ENCODE assay signal across 15 cellular contexts in the genomic region with DNA sequence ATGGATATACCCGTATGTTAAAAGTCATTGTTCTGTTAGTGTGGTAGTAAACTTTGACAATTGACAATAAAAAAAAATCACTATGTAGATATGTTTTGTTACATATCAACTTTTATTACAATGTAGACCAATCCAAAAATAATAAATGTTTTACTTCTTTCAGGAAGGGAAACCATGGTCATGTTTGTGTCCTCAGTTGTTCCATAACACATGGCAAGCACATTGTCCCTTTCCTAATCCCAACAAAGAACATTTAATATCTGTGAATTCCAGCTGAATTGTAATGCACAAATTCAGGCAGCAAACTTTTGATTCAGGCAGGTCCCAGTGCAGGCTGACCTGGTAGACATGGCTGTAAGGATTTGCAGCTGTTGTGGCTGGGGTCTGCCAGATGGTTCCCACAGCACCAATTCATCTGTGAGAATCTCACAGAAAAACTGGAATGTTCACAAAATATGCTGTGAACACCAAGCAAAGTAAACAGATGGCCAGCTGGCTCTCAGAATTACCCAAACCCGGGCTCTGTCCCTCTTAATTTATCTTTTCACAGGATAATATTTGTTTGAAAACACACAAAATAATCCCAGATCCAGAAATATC. TPM values are rescaled to one million over a fixed set of nuclear protein-coding genes. Genes with fewer than 3 reads are reported as not detected.
DNase-seq lines count a peak whose midpoint lies in the region; ATAC-seq and TF ChIP-seq lines count a peak whose summit lies in the region.
"Had no signal": no experiment of that assay in that cellular context is flagged by ENCODE, and none has a peak within 500 bp of the region (broad histone marks: within the 10 kb centered on the region; RNA-seq: fewer than 3 reads in every experiment).

No MANE protein-coding gene starts in this region.

- H3F3A ChIP-seq in smooth muscle cell (ENCODE audit: low read depth): no peaks in the 10 kb centered on the region

- H3K27me3 ChIP-seq in left ventricle myocardium inferior (ENCODE audit: low read depth) (no peaks in the 10 kb centered on the region), smooth muscle cell (ENCODE audit: low read depth) (no peaks in the 10 kb centered on the region)
- H3K27me3 ChIP-seq: tibial nerve had no signal

- H3K4me2 ChIP-seq in smooth muscle cell: no peak overlapping the region

- H3K9me3 Mint-ChIP-seq in T-cell (no peaks in the 10 kb centered on the region), immature natural killer cell (no peaks in the 10 kb centered on the region)

- H3K36me3 Mint-ChIP-seq in T-cell: peaks cover 4% of the 10 kb centered on the region
- H3K36me3 Mint-ChIP-seq in immature natural killer cell: no peaks in the 10 kb centered on the region

- H3K4me3 Mint-ChIP-seq in T-cell (peak overlapping the region; percentile 34 to 99 (median 50)), immature natural killer cell (peak overlapping the region in 4 of 5 donors; percentile 12 to 91 (median 52))

- H3K9ac ChIP-seq in smooth muscle cell (ENCODE audit: low read depth): no peak overlapping the region

- CTCF ChIA-PET in T-cell (lab: Charles Lee) (no interaction called here), GM10248 (lab: Yijun Ruan, JAX) (interaction anchor here (1.2 to 1.5 kb wide), 2 partner anchors 9 to 14 kb away, joined by 3 to 4 read pairs; no protein-coding TSS in a partner anchor)

- H3K4me3 ChIP-seq in left ventricle myocardium inferior: no peak overlapping the region
- H3K4me3 ChIP-seq in smooth muscle cell: no peak overlapping the region
- H3K4me3 ChIP-seq: prostate gland, tibial nerve had no signal

- TF ChIP-seq CTCF in left ventricle myocardium inferior (IDR thresholded peaks at IDR 0.05; ENCODE audit: borderline replicate concordance) (no peak), smooth muscle cell (IDR thresholded peaks at IDR 0.05; ENCODE audit: borderline replicate concordance, insufficient read depth, poor library complexity, severe bottlenecking) (no peak), GM10248 (IDR thresholded peaks at IDR 0.05; ENCODE audit: control extremely low read depth, extremely low read depth, low read depth, missing control alignments) (no peak)

- WGBS in smooth muscle cell (ENCODE audit: low lambda C conversion rate): 83% methylated on average over 2 of the region's 2 CpGs

- intact Hi-C loops in left ventricle myocardium inferior (cut with micrococcal nuclease): no loop called here
- intact Hi-C loops in Right ventricle myocardium superior (cut with DNase I): no loop called here

- H2AFZ ChIP-seq in smooth muscle cell (ENCODE audit: low read depth): peak overlapping the region; percentile 44

- ATAC-seq in Right ventricle myocardium superior (ENCODE audit: poor library complexity): no peak
- ATAC-seq in T-cell (replicated peaks in 1 of 4): no peak
- no peak for ATAC-seq in GM21381 (IDR thresholded peaks at IDR 0.05; ENCODE audit: unreplicated experiment)

- POLR2A ChIA-PET in T-cell (lab: Charles Lee): interaction anchor here in 1 of 2 donors (0.5 to 0.7 kb wide), 2 partner anchors 38 to 194 kb away, joined by 7 to 9 read pairs; a partner anchor contains a TSS
- POLR2A ChIA-PET in GM10248 (lab: Yijun Ruan, JAX): interaction anchor here (0.8 kb wide), 1 partner anchor 314 kb away, joined by 3 read pairs; no protein-coding TSS in a partner anchor

- H3K27ac Mint-ChIP-seq in T-cell (no peak overlapping the region), immature natural killer cell (peak overlapping the region in 4 of 6 donors; percentile 13 to 99 (median 86))

- H3K36me3 ChIP-seq in left ventricle myocardium inferior (peaks cover 2% of the 10 kb centered on the region), smooth muscle cell (ENCODE audit: low read depth) (no peaks in the 10 kb centered on the region)
- H3K36me3 ChIP-seq: prostate gland, tibial nerve had no signal

- H3K79me2 ChIP-seq in smooth muscle cell (ENCODE audit: low read depth): peaks cover 9% of the 10 kb centered on the region

- no peaks in the 10 kb centered on the region for H3K9me3 ChIP-seq in left ventricle myocardium inferior (replicated peaks)
- no peaks in the 10 kb centered on the region for H3K9me3 ChIP-seq in smooth muscle cell (replicated peaks; ENCODE audit: low read depth)
- H3K9me3 ChIP-seq: prostate gland, tibial nerve had no signal

- H3K4me1 Mint-ChIP-seq in T-cell (peaks cover 36 to 40% (median 37%) of the 10 kb centered on the region in 3 donors), immature natural killer cell (peaks cover 25 to 34% of the 10 kb centered on the region in 2 donors)

- DNase-seq in left ventricle myocardium inferior (peak; percentile 43), Right ventricle myocardium superior (no peak), T-cell (no peak), immature natural killer cell (no peak), smooth muscle cell (lab: John Stamatoyannopoulos, UW; ENCODE audit: unreplicated experiment) (no peak), GM10248 (ENCODE audit: extremely low spot score) (no peak), putamen (ENCODE audit: low spot score) (no peak)
- DNase-seq: activated T-cell treated with anti-CD3 and anti-CD28 coated beads for 4 hours, amygdala, dermis blood vessel endothelial cell, DMS79 treated with DMSO at 0.1 percent for 48 hours had no signal

- no peaks in the 10 kb centered on the region for H4K20me1 ChIP-seq in smooth muscle cell (ENCODE audit: low read depth)

- H3K27ac ChIP-seq in left ventricle myocardium inferior (replicated peaks) (peak overlapping the region; percentile 94), smooth muscle cell (ENCODE audit: low read depth) (no peak overlapping the region)
- H3K27ac ChIP-seq: prostate gland, tibial nerve had no signal

- H3K27me3 Mint-ChIP-seq in T-cell: no peaks in the 10 kb centered on the region
- H3K27me3 Mint-ChIP-seq in immature natural killer cell (ENCODE audit: low read depth in 3 of 3): peaks cover 13 to 20% (median 15%) of the 10 kb centered on the region in 3 donors

- H3K4me1 ChIP-seq in left ventricle myocardium inferior (peaks cover 40% of the 10 kb centered on the region), smooth muscle cell (ENCODE audit: low read depth) (peaks cover 9% of the 10 kb centered on the region)
- H3K4me1 ChIP-seq: prostate gland had no signal

RNA-seq across cellular contexts. Expression of a gene that starts 1.9 kb away (rescaled TPM):
- 47.2 TPM for total RNA-seq in left ventricle myocardium inferior
- total RNA-seq in Right ventricle myocardium superior: 44.9 TPM
- total RNA-seq in T-cell: 10 to 100 TPM; 40.1 to 58.4 (median 49.0) TPM
- polyA plus RNA-seq in immature natural killer cell: 100 to 1,000 TPM; 112 to 198 (median 121) TPM
- total RNA-seq in smooth muscle cell: 84.8 and 94.4 TPM in 2 replicates
- polyA plus RNA-seq in smooth muscle cell: 95.0 and 110 TPM in 2 replicates

RNA-seq across cellular contexts. Expression of a gene that starts 37.8 kb away (rescaled TPM):
- total RNA-seq in left ventricle myocardium inferior (18.6 TPM), Right ventricle myocardium superior (17.3 TPM), T-cell (10 to 100 TPM; 10.3 to 22.0 (median 19.2) TPM), smooth muscle cell (16.8 and 19.9 TPM in 2 replicates)
- polyA plus RNA-seq in immature natural killer cell (10 to 100 TPM; 17.9 to 28.4 (median 18.8) TPM), smooth muscle cell (11.3 and 15.5 TPM in 2 replicates)

RNA-seq across cellular contexts. Expression of a gene that starts 53.6 kb away (rescaled TPM):
- total RNA-seq in left ventricle myocardium inferior (not detected), Right ventricle myocardium superior (not detected), T-cell (not detected), smooth muscle cell (not detected in 2 replicates)
- polyA plus RNA-seq in immature natural killer cell (not detected), smooth muscle cell (not detected in 2 replicates)
- total RNA-seq: dermis blood vessel endothelial cell, MCF 10A had no signal

Comparison
In these comparisons a context has a peak if more than half of its experiments do, and no peak if none do; other contexts are left out.
1. H3K27ac Mint-ChIP-seq: peak in immature natural killer cell (4 of 6); none in T-cell (0 of 2).